ENCODE assay signal across 8 cellular contexts in genomic region chr20:4956200-4956810, GRCh38. TPM values are rescaled to one million over a fixed set of nuclear protein-coding genes. Genes with fewer than 3 reads are reported as not detected.
A peak's percentile ranks its signal among the peaks of the same experiment; 100 is the strongest.
DNase-seq lines count a peak whose midpoint lies in the region; ATAC-seq and TF ChIP-seq lines count a peak whose summit lies in the region.

No MANE protein-coding gene starts in this region.

- peaks cover 0 to 2% of the 10 kb centered on the region in 2 donors for H3K4me1 ChIP-seq in lung (ENCODE audit: control insufficient read depth in 2 of 2, insufficient read depth in 2 of 2, low read length in 2 of 2)

- no peaks in the 10 kb centered on the region for H3K27me3 ChIP-seq in lung (ENCODE audit: control insufficient read depth, insufficient read depth)

- H3K9me3 ChIP-seq in lung (ENCODE audit: control insufficient read depth in 2 of 2, insufficient read depth in 1 of 2, low read length in 1 of 2) = no peaks in the 10 kb centered on the region

- no peak overlapping the region for H3K27ac ChIP-seq in lung (ENCODE audit: low read depth in 1 of 2, low read length in 1 of 2)

- in situ Hi-C loops in Caki2 (cut with HindIII; ENCODE audit: low pct_unique_long_range_greater_than_20kb, low sequenced_read_pairs) = no loop called here

- TF ChIP-seq CTCF in lung (IDR thresholded peaks at IDR 0.05; ENCODE audit: control extremely low read depth, extremely low read depth) = peak; percentile 60

- H3K4me3 ChIP-seq in lung = no peak overlapping the region

- WGBS in lung, 2 donors = 49 to 59% methylated on average over 3 of the region's 3 CpGs

- ATAC-seq in lung (ENCODE audit: insufficient read depth, low FRiP score) = no peak
- ATAC-seq in GM18520 (IDR thresholded peaks at IDR 0.05; ENCODE audit: unreplicated experiment) = no peak

- H3K36me3 ChIP-seq in lung (ENCODE audit: control insufficient read depth in 2 of 2, insufficient read depth in 2 of 2, low read length in 2 of 2) = no peaks in the 10 kb centered on the region

- DNase-seq in Caki2 (ENCODE audit: low read depth) = peak; percentile 48
- DNase-seq in HS-5 (ENCODE audit: low read depth) = peak; percentile 41
- DNase-seq in NOMO-1 treated with dmso at 0.1 percent for 144 hours (lab: John Stamatoyannopoulos, UW; ENCODE audit: unreplicated experiment) = peak; percentile 39
- peak; percentile 48 for DNase-seq in central memory CD4-positive, alpha-beta T cell
- DNase-seq in lung (ENCODE audit: low spot score) = no peak
- DNase-seq in stimulated activated CD4-positive, alpha-beta T cell treated with anti-CD3 and anti-CD28 coated beads, Interleukin-4, amount 100 ng/mL, for 1 hour = no peak
- DNase-seq in activated T-cell treated with anti-CD3 and anti-CD28 coated beads, Interleukin-2, amount 50 U/mL, for 48 hours = no peak

RNA-seq across cellular contexts. Expression of gene SLC23A2, which starts 45.0 kb away (rescaled TPM):
- total RNA-seq in Caki2 (2014; rRNA removed; shearing (Covaris generic); ENCODE audit: low replicate concordance) = 13.8 and 14.6 TPM in 2 replicates
- total RNA-seq in lung = 10 to 100 TPM; 18.9 to 23.5 TPM
- 1 to 10 TPM; 6.0 to 9.7 TPM for polyA plus RNA-seq in lung

Comparison
In these comparisons a context has a peak if more than half of its experiments do, and no peak if none do; other contexts are left out.
1. DNase-seq: peak in Caki2 (single experiment), HS-5 (single experiment), NOMO-1 treated with dmso at 0.1 percent for 144 hours (single experiment) and central memory CD4-positive, alpha-beta T cell (single experiment); none in lung (single experiment), stimulated activated CD4-positive, alpha-beta T cell treated with anti-CD3 and anti-CD28 coated beads, Interleukin-4, amount 100 ng/mL, for 1 hour (single experiment) and activated T-cell treated with anti-CD3 and anti-CD28 coated beads, Interleukin-2, amount 50 U/mL, for 48 hours (0 of 2).